Comparison of ENCODE assay signal across 20 cellular contexts in genomic region chr22:25154686-25154999, GRCh38. TPM values are rescaled to one million over a fixed set of nuclear protein-coding genes. Genes with fewer than 3 reads are reported as not detected.
DNase-seq lines count a peak whose midpoint lies in the region; ATAC-seq and TF ChIP-seq lines count a peak whose summit lies in the region.
"Had no signal": no experiment of that assay in that cellular context is flagged by ENCODE, and none has a peak within 500 bp of the region (broad histone marks: within the 10 kb centered on the region; RNA-seq: fewer than 3 reads in every experiment).

No MANE protein-coding gene starts in this region.

- H3K4me1 Mint-ChIP-seq in glutamatergic neuron (ENCODE audit: low read depth, unreplicated experiment), result peaks cover 11% of the 10 kb centered on the region
- H3K4me1 Mint-ChIP-seq: activated naive CD4-positive, alpha-beta T cell treated with anti-CD3 and anti-CD28 coated beads, Interleukin-2, amount 10 ng/mL, durations not matched to agents 7 days and 5 days; natural killer cell; stimulated activated naive B cell treated with anti-CD40 and anti-IgM and Interleukin-4, amounts not matched to agents 10 μg/mL and 1 μg/mL and 100 μg/mL, for 72 hours had no signal

- no peak overlapping the region for H3K23ac ChIP-seq in trophoblast cell (ENCODE audit: low read length)

- no peaks in the 10 kb centered on the region for H3K36me3 ChIP-seq in trophoblast cell (ENCODE audit: control insufficient read depth in 1 of 2, insufficient read depth in 2 of 2, low read length in 2 of 2)
- no peaks in the 10 kb centered on the region for H3K36me3 ChIP-seq in transverse colon
- H3K36me3 ChIP-seq: BLaER1 had no signal

- no peak overlapping the region for H3K9ac ChIP-seq in trophoblast cell (ENCODE audit: low read length)
- H3K9ac ChIP-seq: BLaER1 had no signal

- H3K79me1 ChIP-seq in trophoblast cell (ENCODE audit: low read length), result peaks cover 10% of the 10 kb centered on the region

- peak overlapping the region; percentile 30 for H3K18ac ChIP-seq in trophoblast cell (ENCODE audit: low read length)

- no peaks in the 10 kb centered on the region for H3K79me2 ChIP-seq in trophoblast cell (ENCODE audit: control insufficient read depth, insufficient read depth, low read length, poor library complexity)

- H3K27me3 Mint-ChIP-seq in glutamatergic neuron (ENCODE audit: unreplicated experiment), result peaks cover 2% of the 10 kb centered on the region
- H3K27me3 Mint-ChIP-seq: activated naive CD4-positive, alpha-beta T cell treated with anti-CD3 and anti-CD28 coated beads, Interleukin-2, amount 10 ng/mL, durations not matched to agents 7 days and 5 days had no signal

- peak overlapping the region; percentile 33 for H2AFZ ChIP-seq in trophoblast cell (ENCODE audit: insufficient read depth, low read length, poor library complexity)

- H4K91ac ChIP-seq in trophoblast cell (ENCODE audit: low read depth, low read length), result peak overlapping the region; percentile 6

- H3K9me3 ChIP-seq in trophoblast cell (ENCODE audit: insufficient read depth, low read depth, low read length), result no peaks in the 10 kb centered on the region
- H3K9me3 ChIP-seq in transverse colon, result no peaks in the 10 kb centered on the region
- H3K9me3 ChIP-seq: BLaER1 had no signal

- no peak overlapping the region for H2BK120ac ChIP-seq in trophoblast cell (ENCODE audit: insufficient read depth, low read length, poor library complexity)

- no peak for DNase-seq in glutamatergic neuron
- no peak for DNase-seq in trophoblast cell
- DNase-seq in transverse colon, result no peak
- DNase-seq in stimulated activated CD4-positive, alpha-beta T cell treated with anti-CD3 and anti-CD28 coated beads, Interleukin-1b, Interleukin-23, amount 100 ng/mL, for 48 hours, result no peak
- no peak for DNase-seq in NCI-H748 (lab: John Stamatoyannopoulos, UW; ENCODE audit: unreplicated experiment)
- no peak for DNase-seq in inferior parietal cortex (ENCODE audit: extremely low spot score)
- DNase-seq: activated CD4-positive, alpha-beta T cell treated with anti-CD3 and anti-CD28 coated beads for 4 hours; activated naive CD4-positive, alpha-beta T cell treated with anti-CD3 and anti-CD28 coated beads, Interleukin-2, amount 10 ng/mL, durations not matched to agents 7 days and 5 days; cerebellar nuclear complex; DMS79 treated with DMSO at 0.1 percent for 48 hours; natural killer cell; NCI-H1930; NCI-H526 treated with DMSO at 0.1 percent for 48 hours; stimulated activated naive B cell treated with anti-CD40 and anti-IgM and Interleukin-4, amounts not matched to agents 10 μg/mL and 1 μg/mL and 100 μg/mL, for 72 hours had no signal

- TF ChIP-seq EP300 in transverse colon (IDR thresholded peaks at IDR 0.05; ENCODE audit: low read depth), result no peak

- no peak overlapping the region for H3K4ac ChIP-seq in trophoblast cell (ENCODE audit: low read depth, low read length)

- H3K9me3 Mint-ChIP-seq in glutamatergic neuron (ENCODE audit: unreplicated experiment), result peaks cover 2% of the 10 kb centered on the region
- H3K9me3 Mint-ChIP-seq: activated naive CD4-positive, alpha-beta T cell treated with anti-CD3 and anti-CD28 coated beads, Interleukin-2, amount 10 ng/mL, durations not matched to agents 7 days and 5 days; natural killer cell; stimulated activated naive B cell treated with anti-CD40 and anti-IgM and Interleukin-4, amounts not matched to agents 10 μg/mL and 1 μg/mL and 100 μg/mL, for 72 hours had no signal

- H3K27ac ChIP-seq in angular gyrus (ENCODE audit: low read depth, low read length), result peak overlapping the region; percentile 31
- H3K27ac ChIP-seq in trophoblast cell (ENCODE audit: low read depth, low read length), result peak overlapping the region; percentile 63
- H3K27ac ChIP-seq in transverse colon, result peak overlapping the region; percentile 62 to 82 (median 66)
- H3K27ac ChIP-seq: BLaER1 had no signal

- no peaks in the 10 kb centered on the region for H3K27me3 ChIP-seq in trophoblast cell (ENCODE audit: insufficient read depth, low read length)
- no peaks in the 10 kb centered on the region for H3K27me3 ChIP-seq in transverse colon
- H3K27me3 ChIP-seq: BLaER1 had no signal

- H4K8ac ChIP-seq in trophoblast cell (ENCODE audit: low read depth, low read length), result no peak overlapping the region

- no peaks in the 10 kb centered on the region for H3K36me3 Mint-ChIP-seq in glutamatergic neuron (ENCODE audit: unreplicated experiment)
- H3K36me3 Mint-ChIP-seq: activated naive CD4-positive, alpha-beta T cell treated with anti-CD3 and anti-CD28 coated beads, Interleukin-2, amount 10 ng/mL, durations not matched to agents 7 days and 5 days; natural killer cell; stimulated activated naive B cell treated with anti-CD40 and anti-IgM and Interleukin-4, amounts not matched to agents 10 μg/mL and 1 μg/mL and 100 μg/mL, for 72 hours had no signal

- H3K14ac ChIP-seq in trophoblast cell (ENCODE audit: low read length), result peak overlapping the region; percentile 36

- TF ChIP-seq CTCF in glutamatergic neuron (IDR thresholded peaks at IDR 0.05; ENCODE audit: partially characterized antibody, unreplicated experiment) (no peak), transverse colon (IDR thresholded peaks at IDR 0.05) (no peak)

- H3K4me3 ChIP-seq in trophoblast cell (ENCODE audit: low read depth, low read length) (no peak overlapping the region), transverse colon (no peak overlapping the region)
- H3K4me3 ChIP-seq: BLaER1 had no signal

- TF ChIP-seq POLR2A in transverse colon (IDR thresholded peaks at IDR 0.05), result no peak

- no CpG with 5 or more reads among the region's 2 CpGs for WGBS in trophoblast cell (ENCODE audit: extremely low coverage, insufficient coverage, insufficient read length)
- 31% methylated on average over 2 of the region's 2 CpGs; no CpG with 5 or more reads in 1 of the 2 donors for WGBS in transverse colon (ENCODE audit: low coverage in 1 of 2), 2 donors

- H3K4me1 ChIP-seq in trophoblast cell (ENCODE audit: control insufficient read depth in 1 of 2, insufficient read depth in 2 of 2, low read length in 2 of 2) (peaks cover 16 to 20% of the 10 kb centered on the region in 2 experiments), transverse colon (peaks cover 10 to 18% (median 15%) of the 10 kb centered on the region in 4 donors)
- H3K4me1 ChIP-seq: BLaER1 had no signal

- peak overlapping the region; percentile 34 for H2BK12ac ChIP-seq in trophoblast cell (ENCODE audit: low read length)

- peak overlapping the region; percentile 55 for H2AK5ac ChIP-seq in trophoblast cell (ENCODE audit: low read length)

- no peak for ATAC-seq in HG02623 (IDR thresholded peaks at IDR 0.05; ENCODE audit: unreplicated experiment)
- ATAC-seq: natural killer cell; stimulated activated naive B cell treated with anti-CD40 and anti-IgM and Interleukin-4, amounts not matched to agents 10 μg/mL and 1 μg/mL and 100 μg/mL, for 72 hours had no signal

- peak overlapping the region; percentile 44 for H3K4me2 ChIP-seq in trophoblast cell (ENCODE audit: low read length)
- H3K4me2 ChIP-seq: BLaER1 had no signal

- no peak overlapping the region for H3K27ac Mint-ChIP-seq in glutamatergic neuron (ENCODE audit: unreplicated experiment)
- H3K27ac Mint-ChIP-seq: activated naive CD4-positive, alpha-beta T cell treated with anti-CD3 and anti-CD28 coated beads, Interleukin-2, amount 10 ng/mL, durations not matched to agents 7 days and 5 days; natural killer cell; stimulated activated naive B cell treated with anti-CD40 and anti-IgM and Interleukin-4, amounts not matched to agents 10 μg/mL and 1 μg/mL and 100 μg/mL, for 72 hours had no signal

- peak overlapping the region; percentile 38 for H2BK5ac ChIP-seq in trophoblast cell (ENCODE audit: low read depth, low read length, poor library complexity)

- in situ Hi-C loops in transverse colon (cut with MboI; ENCODE audit: low pct_ligation_motif_present in 1 of 4, low pct_unique_long_range_greater_than_20kb in 1 of 4, low sequenced_read_pairs in 3 of 4), result no loop called here

- intact Hi-C loops in transverse colon (cut with DNase I; ENCODE audit: low total_unique reads), result loop anchor here (5.0 kb wide), 1 partner anchor 42 kb away; no protein-coding TSS in a partner anchor

- H4K12ac ChIP-seq in trophoblast cell (ENCODE audit: low read depth, low read length), result no peak overlapping the region

- peak overlapping the region; percentile 18 for H3K4me3 Mint-ChIP-seq in glutamatergic neuron (ENCODE audit: unreplicated experiment)
- H3K4me3 Mint-ChIP-seq: activated naive CD4-positive, alpha-beta T cell treated with anti-CD3 and anti-CD28 coated beads, Interleukin-2, amount 10 ng/mL, durations not matched to agents 7 days and 5 days; natural killer cell; stimulated activated naive B cell treated with anti-CD40 and anti-IgM and Interleukin-4, amounts not matched to agents 10 μg/mL and 1 μg/mL and 100 μg/mL, for 72 hours had no signal

RNA-seq across cellular contexts. Expression of gene CRYBB3, which starts 45.0 kb away (rescaled TPM):
- total RNA-seq in glutamatergic neuron (ENCODE audit: unreplicated experiment) (not detected), transverse colon (1 to 10 TPM in 1 of 4 donors, not detected in 3; 1.2 TPM)
- 0.14 and 0.17 TPM in 2 replicates for polyA plus RNA-seq in trophoblast cell (2013)
- total RNA-seq: HT1080, kidney epithelial cell, M059J had no signal
